ENCODE assay signal across 15 cellular contexts in the genomic region with DNA sequence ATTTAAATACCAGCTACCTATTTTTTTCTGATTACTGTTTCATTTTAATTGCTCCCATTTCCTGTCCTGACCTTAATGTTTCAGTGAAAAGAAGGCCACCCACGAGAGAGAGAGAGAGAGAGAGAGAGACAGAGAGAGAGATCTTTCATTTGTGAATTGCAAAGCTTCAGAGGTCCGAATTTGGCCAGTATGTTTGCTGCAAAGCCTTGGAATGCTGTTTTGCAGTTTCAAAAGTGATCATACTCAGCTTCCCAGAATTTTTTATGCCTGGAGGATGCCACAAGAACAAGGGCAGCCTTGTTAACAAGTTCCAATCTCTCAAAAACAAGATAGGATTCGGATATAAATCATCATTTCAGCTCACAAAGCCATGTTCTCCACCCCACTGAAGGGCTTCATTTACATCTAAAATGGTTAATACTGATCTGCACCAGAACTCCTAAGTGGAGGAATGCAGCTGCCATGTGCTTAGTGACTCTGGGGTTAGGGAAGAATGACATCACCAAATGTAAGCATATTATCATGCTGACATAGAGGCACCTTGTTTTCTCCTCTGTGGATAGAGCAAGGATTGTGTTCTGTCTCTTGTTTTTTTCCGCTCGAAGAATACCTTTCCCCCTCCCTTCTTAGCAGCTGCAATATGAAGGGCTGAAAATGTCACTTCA.
DNase-seq lines count a peak whose midpoint lies in the region; ATAC-seq, FAIRE-seq and TF ChIP-seq lines count a peak whose summit lies in the region.
"Had no signal": no experiment of that assay in that cellular context is flagged by ENCODE, and none has a peak within 500 bp of the region (broad histone marks: within the 10 kb centered on the region; RNA-seq: fewer than 3 reads in every experiment).

No MANE protein-coding gene starts in this region.

- H3K4me2 ChIP-seq in HepG2 (ENCODE audit: low read depth, low read length), result no peak overlapping the region
- H3K4me2 ChIP-seq: BLaER1 treated with 17β-estradiol and CSF1 and Interleukin-3, amounts not matched to agents 10 nM and 100 nM had no signal

- H3K4me1 ChIP-seq in HepG2 (ENCODE audit: insufficient read depth, low read length), result no peaks in the 10 kb centered on the region
- H3K4me1 ChIP-seq in right lobe of liver, result no peaks in the 10 kb centered on the region
- H3K4me1 ChIP-seq in left lung, result peaks cover 10 to 14% of the 10 kb centered on the region in 2 donors
- H3K4me1 ChIP-seq in gastrocnemius medialis, result no peaks in the 10 kb centered on the region
- H3K4me1 ChIP-seq: BLaER1 treated with 17β-estradiol and CSF1 and Interleukin-3, amounts not matched to agents 10 nM and 100 nM had no signal

- intact Hi-C loops in HepG2 (cut with micrococcal nuclease; ENCODE audit: unreplicated experiment) (no loop called here), right lobe of liver (cut with DNase I) (no loop called here), left lung (cut with DNase I) (no loop called here), gastrocnemius medialis (cut with DNase I; ENCODE audit: low total_unique reads) (no loop called here)

- WGBS in HepG2 (ENCODE audit: low lambda C conversion rate), result 5% methylated on average over 5 of the region's 5 CpGs
- 33% methylated on average over 5 of the region's 5 CpGs for WGBS in right lobe of liver (ENCODE audit: insufficient coverage, low coverage, low lambda C conversion rate, missing lambda C conversion rate)

- in situ Hi-C loops in HepG2 (cut with HindIII; ENCODE audit: extremely low pct_ligation_motif_present, low pct_unique_long_range_greater_than_20kb), result no loop called here
- in situ Hi-C loops in gastrocnemius medialis (cut with MboI; ENCODE audit: low sequenced_read_pairs in 4 of 4), result no loop called here

- no peak overlapping the region for H3K9ac ChIP-seq in HepG2 (ENCODE audit: insufficient read depth, low read depth, low read length)
- H3K9ac ChIP-seq: BLaER1 treated with 17β-estradiol and CSF1 and Interleukin-3, amounts not matched to agents 10 nM and 100 nM had no signal

- CTCF ChIA-PET in HepG2 (lab: Yijun Ruan, JAX; ENCODE audit: low intra/inter-chr PET ratio, low total read pairs), result no interaction called here

- TF ChIP-seq RAD21 in HepG2 (CRISPR knock-in tag; IDR thresholded peaks at IDR 0.05), result no peak

- H3K36me3 ChIP-seq in HepG2 (replicated peaks in 1 of 2; ENCODE audit: control insufficient read depth in 1 of 2, insufficient read depth in 2 of 2, low read length in 2 of 2), result no peaks in the 10 kb centered on the region
- no peaks in the 10 kb centered on the region for H3K36me3 ChIP-seq in right lobe of liver
- no peaks in the 10 kb centered on the region for H3K36me3 ChIP-seq in left lung
- no peaks in the 10 kb centered on the region for H3K36me3 ChIP-seq in gastrocnemius medialis

- H3K4me3 ChIP-seq in HepG2 (replicated peaks in 1 of 3; ENCODE audit: insufficient read depth in 1 of 3, low read depth in 2 of 3, low read length in 3 of 3) (no peak overlapping the region), right lobe of liver (no peak overlapping the region), left lung (no peak overlapping the region), gastrocnemius medialis (no peak overlapping the region)
- H3K4me3 ChIP-seq: BLaER1 treated with 17β-estradiol and CSF1 and Interleukin-3, amounts not matched to agents 10 nM and 100 nM had no signal

- H2AFZ ChIP-seq in HepG2 (ENCODE audit: low read length), result no peak overlapping the region

- H3K27me3 ChIP-seq in HepG2 (ENCODE audit: control insufficient read depth in 1 of 2, insufficient read depth in 2 of 2, low read length in 2 of 2) (no peaks in the 10 kb centered on the region), right lobe of liver (no peaks in the 10 kb centered on the region), left lung (no peaks in the 10 kb centered on the region), gastrocnemius medialis (no peaks in the 10 kb centered on the region)
- H3K27me3 ChIP-seq: BLaER1 treated with 17β-estradiol and CSF1 and Interleukin-3, amounts not matched to agents 10 nM and 100 nM had no signal

- no peak for TF ChIP-seq POLR2A in HepG2 (IDR thresholded peaks at IDR 0.05; ENCODE audit: insufficient read depth in 1 of 2, low read depth in 2 of 2, low read length in 2 of 2)
- TF ChIP-seq POLR2A in right lobe of liver (IDR thresholded peaks at IDR 0.05), result no peak
- no peak for TF ChIP-seq POLR2A in gastrocnemius medialis (IDR thresholded peaks at IDR 0.05)

- ATAC-seq in HepG2, result no peak
- ATAC-seq in right lobe of liver, result no peak
- peak; percentile 60 for ATAC-seq in left lung
- no peak for ATAC-seq in gastrocnemius medialis

- TF ChIP-seq EP300 in HepG2 (IDR thresholded peaks at IDR 0.05; ENCODE audit: low read depth in 2 of 2, low read length in 2 of 2), result no peak
- TF ChIP-seq EP300 in HepG2 (CRISPR knock-in tag; IDR thresholded peaks at IDR 0.05; ENCODE audit: borderline replicate concordance), result no peak

- BruUV-seq in HepG2 (replicated peaks; lab: Mats Ljungman, UMichigan), result no TSS peak

- no peaks in the 10 kb centered on the region for H3K79me2 ChIP-seq in HepG2 (ENCODE audit: insufficient read depth, low read length)

- no peak for TF ChIP-seq CTCF in HepG2 (CRISPR knock-in tag; IDR thresholded peaks at IDR 0.05)
- no peak for TF ChIP-seq CTCF in right lobe of liver (IDR thresholded peaks at IDR 0.05)
- no peak for TF ChIP-seq CTCF in left lung (IDR thresholded peaks at IDR 0.05)
- no peak for TF ChIP-seq CTCF in gastrocnemius medialis (IDR thresholded peaks at IDR 0.05 in 4 of 5, conservative IDR thresholded peaks at IDR 0.05 in 1 of 5)

- POLR2A ChIA-PET in HepG2 (lab: Yijun Ruan, JAX), result no interaction called here

- H3K27ac ChIP-seq in HepG2 (ENCODE audit: extremely low read length, insufficient read depth, low read length), result no peak overlapping the region
- no peak overlapping the region for H3K27ac ChIP-seq in right lobe of liver
- H3K27ac ChIP-seq in left lung, result peak overlapping the region in 1 of 2 donors; percentile 23
- no peak overlapping the region for H3K27ac ChIP-seq in gastrocnemius medialis
- H3K27ac ChIP-seq: BLaER1 treated with 17β-estradiol and CSF1 and Interleukin-3, amounts not matched to agents 10 nM and 100 nM had no signal

- DNase-seq in HepG2 (ENCODE audit: low spot score) (no peak), right lobe of liver (no peak), astrocyte of the hippocampus (ENCODE audit: low read depth, low spot score) (peak; percentile 43), left lung (no peak), DMS79 treated with DMSO at 0.1 percent for 48 hours (lab: John Stamatoyannopoulos, UW) (no peak), RKO (ENCODE audit: low spot score) (no peak), gastrocnemius medialis (no peak), HuH-7 (ENCODE audit: low spot score) (no peak)
- DNase-seq: activated CD4-positive, CD25-positive, alpha-beta regulatory T cell treated with anti-CD3 and anti-CD28 coated beads, Interleukin-2, amount 50 U/mL, for 72 hours; activated naive CD4-positive, alpha-beta T cell treated with anti-CD3 and anti-CD28 coated beads, Interleukin-2, amount 50 U/mL, for 16 hours; Karpas-422; stimulated activated CD4-positive, alpha-beta T cell treated with anti-CD3 and anti-CD28 coated beads, Interleukin-15, amount 100 ng/mL, for 24 hours had no signal

- H4K20me1 ChIP-seq in HepG2 (ENCODE audit: insufficient read depth, low read length), result no peaks in the 10 kb centered on the region

- no peak for FAIRE-seq in HepG2 (lab: Jason Lieb, UNC)
- FAIRE-seq: endometrium, GM12892 had no signal

- no peaks in the 10 kb centered on the region for H3K9me3 ChIP-seq in HepG2 (ENCODE audit: low read length)
- H3K9me3 ChIP-seq in right lobe of liver, result no peaks in the 10 kb centered on the region
- no peaks in the 10 kb centered on the region for H3K9me3 ChIP-seq in left lung
- no peaks in the 10 kb centered on the region for H3K9me3 ChIP-seq in gastrocnemius medialis
- H3K9me3 ChIP-seq: BLaER1 treated with 17β-estradiol and CSF1 and Interleukin-3, amounts not matched to agents 10 nM and 100 nM had no signal

TF ChIP-seq in HepG2, 621 proteins besides CTCF, POLR2A, EP300 and RAD21:
- no peak for TF ChIP-seq TFDP1 (CRISPR knock-in tag; IDR thresholded peaks at IDR 0.05; ENCODE audit: borderline replicate concordance)
- TF ChIP-seq ATF7 (IDR thresholded peaks at IDR 0.05), result peak; percentile 75
- no peak for TF ChIP-seq ATF7 (CRISPR knock-in tag; IDR thresholded peaks at IDR 0.05)
